26 cellular contexts compared by ENCODE assay signal in the genomic region with DNA sequence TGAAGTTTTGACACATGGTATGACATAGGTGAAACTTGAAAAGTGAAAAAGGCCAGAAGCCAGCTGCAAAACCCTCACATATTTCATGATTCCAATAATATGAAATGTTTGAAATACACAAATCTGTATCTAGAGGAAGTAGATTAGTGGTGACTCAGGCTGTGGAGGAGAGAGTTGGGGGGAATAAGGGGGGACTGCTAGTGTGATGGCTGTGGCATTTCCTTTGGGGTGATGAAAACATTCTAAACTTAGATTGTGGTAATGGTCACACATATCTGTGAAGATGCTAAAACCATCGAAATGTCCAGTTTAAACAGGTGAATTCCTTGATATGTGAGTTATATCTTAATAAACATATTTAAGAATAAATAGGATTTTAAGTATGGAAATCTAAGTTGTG.
"Had no signal": no experiment of that assay in that cellular context is flagged by ENCODE, and none has a peak within 500 bp of the region (broad histone marks: within the 10 kb centered on the region; RNA-seq: fewer than 3 reads in every experiment).

No MANE protein-coding gene starts in this region.

- H3K4me1 ChIP-seq: adrenal gland, ascending aorta, foreskin keratinocyte, left lung, pancreas, psoas muscle, right atrium auricular region, thyroid gland, upper lobe of right lung had no signal

- H3K4me3 Mint-ChIP-seq: activated B cell treated with CpG ODN at 0.5 μM for 24 hours; activated CD4-positive, alpha-beta T cell treated with anti-CD3 and anti-CD28 coated beads for 36 hours; activated T-cell treated with anti-CD3 and anti-CD28 coated beads, Interleukin-2, amount 50 U/mL, for 24 hours; activated T-helper 17 cell treated with anti-CD3 and anti-CD28 coated beads, Interleukin-2, amount 50 U/mL, for 72 hours; nephron; stimulated activated naive CD8-positive, alpha-beta T cell treated with anti-CD3 and anti-CD28 coated beads, Interleukin-15, Interleukin-2, amounts not matched to agents 100 ng/mL and 50 ng/mL, for 24 hours; T-helper 1 cell treated with Interleukin-12 subunit alpha and Interleukin-12 subunit beta and Interleukin-4 antibody, amounts not matched to agents 30 μg/mL and 1 μg/mL, for 36 hours had no signal

- H3K27ac ChIP-seq: adrenal gland, ascending aorta, foreskin keratinocyte, left lung, neutrophil, pancreas, psoas muscle, right atrium auricular region, thyroid gland, upper lobe of right lung had no signal

- H3K36me3 Mint-ChIP-seq: activated naive CD4-positive, alpha-beta T cell treated with anti-CD3 and anti-CD28 coated beads, Interleukin-2, amount 50 U/mL, for 72 hours had no signal

- H3K9me3 ChIP-seq: adrenal gland, ascending aorta, left lung, neutrophil, pancreas, psoas muscle, right atrium auricular region, thyroid gland, upper lobe of right lung had no signal

- DNase-seq: activated B cell treated with CpG ODN at 0.5 μM for 24 hours; activated CD4-positive, alpha-beta T cell treated with anti-CD3 and anti-CD28 coated beads for 36 hours; activated CD4-positive, alpha-beta T cell treated with anti-CD3 and anti-CD28 coated beads, Interleukin-2, amount 50 U/mL, for 4 hours; activated CD8-positive, alpha-beta memory T cell treated with anti-CD3 and anti-CD28 coated beads for 24 hours; activated CD8-positive, alpha-beta memory T cell treated with anti-CD3 and anti-CD28 coated beads, Interleukin-2, amount 50 U/mL, for 4 hours; activated T-cell treated with anti-CD3 and anti-CD28 coated beads, Interleukin-2, amount 50 U/mL, for 24 hours; adrenal gland; cerebellar nuclear complex; left lung; pancreas; psoas muscle; stimulated activated CD4-positive, alpha-beta T cell treated with anti-CD3 and anti-CD28 coated beads, Interleukin-4, amount 100 ng/mL, for 4 hours; substantia nigra; T1000; thyroid gland; upper lobe of right lung had no signal

- H3K27me3 Mint-ChIP-seq: activated B cell treated with CpG ODN at 0.5 μM for 24 hours had no signal

- H3K27ac Mint-ChIP-seq: activated B cell treated with CpG ODN at 0.5 μM for 24 hours; activated CD4-positive, alpha-beta T cell treated with anti-CD3 and anti-CD28 coated beads for 36 hours; activated naive CD4-positive, alpha-beta T cell treated with anti-CD3 and anti-CD28 coated beads, Interleukin-2, amount 50 U/mL, for 72 hours; activated T-cell treated with anti-CD3 and anti-CD28 coated beads, Interleukin-2, amount 50 U/mL, for 24 hours; activated T-helper 17 cell treated with anti-CD3 and anti-CD28 coated beads, Interleukin-2, amount 50 U/mL, for 72 hours; nephron; stimulated activated naive CD8-positive, alpha-beta T cell treated with anti-CD3 and anti-CD28 coated beads, Interleukin-15, Interleukin-2, amounts not matched to agents 100 ng/mL and 50 ng/mL, for 24 hours; T-helper 1 cell treated with Interleukin-12 subunit alpha and Interleukin-12 subunit beta and Interleukin-4 antibody, amounts not matched to agents 30 μg/mL and 1 μg/mL, for 36 hours had no signal

- H3K4me3 ChIP-seq: adrenal gland, ascending aorta, left lung, lung, pancreas, psoas muscle, right atrium auricular region, thyroid gland, upper lobe of right lung had no signal

- H3K9me3 Mint-ChIP-seq: activated T-cell treated with anti-CD3 and anti-CD28 coated beads, Interleukin-2, amount 50 U/mL, for 24 hours; activated T-helper 17 cell treated with anti-CD3 and anti-CD28 coated beads, Interleukin-2, amount 50 U/mL, for 72 hours; stimulated activated naive CD8-positive, alpha-beta T cell treated with anti-CD3 and anti-CD28 coated beads, Interleukin-15, Interleukin-2, amounts not matched to agents 100 ng/mL and 50 ng/mL, for 24 hours; T-helper 1 cell treated with Interleukin-12 subunit alpha and Interleukin-12 subunit beta and Interleukin-4 antibody, amounts not matched to agents 30 μg/mL and 1 μg/mL, for 36 hours had no signal

- H3K27me3 ChIP-seq: adrenal gland, ascending aorta, foreskin keratinocyte, left lung, neutrophil, pancreas, right atrium auricular region, thyroid gland, upper lobe of right lung had no signal

- H3K36me3 ChIP-seq: adrenal gland, ascending aorta, left lung, neutrophil, pancreas, right atrium auricular region, thyroid gland, upper lobe of right lung had no signal

- ATAC-seq: activated CD4-positive, alpha-beta T cell treated with anti-CD3 and anti-CD28 coated beads for 36 hours; activated naive CD4-positive, alpha-beta T cell treated with anti-CD3 and anti-CD28 coated beads, Interleukin-2, amount 50 U/mL, for 72 hours; activated T-helper 17 cell treated with anti-CD3 and anti-CD28 coated beads, Interleukin-2, amount 50 U/mL, for 72 hours; pancreas; psoas muscle; upper lobe of right lung had no signal

- H3K4me1 Mint-ChIP-seq: activated B cell treated with CpG ODN at 0.5 μM for 24 hours; activated CD4-positive, alpha-beta T cell treated with anti-CD3 and anti-CD28 coated beads for 36 hours; activated T-helper 17 cell treated with anti-CD3 and anti-CD28 coated beads, Interleukin-2, amount 50 U/mL, for 72 hours; nephron had no signal
